ENCODE assay signal across 23 cellular contexts in genomic region chr3:37030573-37030972, GRCh38. TPM values are rescaled to one million over a fixed set of nuclear protein-coding genes. Genes with fewer than 3 reads are reported as not detected.
A peak's percentile ranks its signal among the peaks of the same experiment; 100 is the strongest.
DNase-seq lines count a peak whose midpoint lies in the region; ATAC-seq, FAIRE-seq and TF ChIP-seq lines count a peak whose summit lies in the region.
"Had no signal": no experiment of that assay in that cellular context is flagged by ENCODE, and none has a peak within 500 bp of the region (broad histone marks: within the 10 kb centered on the region; RNA-seq: fewer than 3 reads in every experiment).

No MANE protein-coding gene starts in this region.

- H3K36me3 ChIP-seq in heart left ventricle = peaks cover 0 to 92% (median 64%) of the 10 kb centered on the region in 9 donors
- no peaks in the 10 kb centered on the region for H3K36me3 ChIP-seq in prostate gland
- H3K36me3 ChIP-seq in tibial nerve = peaks cover 0 to 96% (median 0%) of the 10 kb centered on the region in 3 donors
- peaks cover 15% of the 10 kb centered on the region for H3K36me3 ChIP-seq in BE2C

- H3K4me1 ChIP-seq in heart left ventricle (peaks cover 0 to 71% (median 45%) of the 10 kb centered on the region in 12 donors), prostate gland (replicated peaks) (peaks cover 9% of the 10 kb centered on the region), tibial nerve (peaks cover 0 to 31% (median 0%) of the 10 kb centered on the region in 4 donors), BE2C (no peaks in the 10 kb centered on the region)
- H3K4me1 ChIP-seq: Caco-2, HAP-1 had no signal

- intact Hi-C loops in heart left ventricle (cut with DNase I) (no loop called here), left ventricle myocardium superior (cut with micrococcal nuclease) (no loop called here), dorsolateral prefrontal cortex (cut with DNase I) (no loop called here), prostate gland (cut with DNase I) (no loop called here)

- DNase-seq in heart left ventricle (peak in 1 of 5 donors; percentile 47), left ventricle myocardium superior (no peak), dorsolateral prefrontal cortex (no peak), prostate gland (ENCODE audit: low spot score) (no peak), tibial nerve (ENCODE audit: low spot score in 2 of 2) (no peak), activated T-cell treated with anti-CD3 and anti-CD28 coated beads for 4 hours (no peak), BE2C (no peak), HTR-8/SVneo (ENCODE audit: insufficient read length, low spot score) (no peak)
- DNase-seq: activated CD4-positive, alpha-beta T cell treated with anti-CD3 and anti-CD28 coated beads for 1 hour; activated naive CD4-positive, alpha-beta T cell treated with anti-CD3 and anti-CD28 coated beads, Interleukin-2, amount 50 U/mL, for 16 hours; Caco-2; central memory CD4-positive, alpha-beta T cell; DMS79 treated with DMSO at 0.1 percent for 48 hours; KBM-7; NCI-H1436 treated with DMSO at 0.1 percent for 48 hours; NCI-H510A treated with DMSO at 0.1 percent for 48 hours; trophoblast cell had no signal

- H3K9me3 ChIP-seq in heart left ventricle (peaks cover 0 to 4% (median 0%) of the 10 kb centered on the region in 12 donors), prostate gland (no peaks in the 10 kb centered on the region), tibial nerve (no peaks in the 10 kb centered on the region), BE2C (no peaks in the 10 kb centered on the region)
- H3K9me3 ChIP-seq: Caco-2, HAP-1 had no signal

- no peaks in the 10 kb centered on the region for H3K27me3 ChIP-seq in heart left ventricle
- no peaks in the 10 kb centered on the region for H3K27me3 ChIP-seq in dorsolateral prefrontal cortex
- no peaks in the 10 kb centered on the region for H3K27me3 ChIP-seq in prostate gland (replicated peaks; ENCODE audit: insufficient read depth)
- no peaks in the 10 kb centered on the region for H3K27me3 ChIP-seq in tibial nerve
- no peaks in the 10 kb centered on the region for H3K27me3 ChIP-seq in BE2C

- no peak for TF ChIP-seq POLR2A in heart left ventricle (IDR thresholded peaks at IDR 0.05)
- TF ChIP-seq POLR2A in prostate gland (IDR thresholded peaks at IDR 0.05) = no peak
- no peak for TF ChIP-seq POLR2A in tibial nerve (IDR thresholded peaks at IDR 0.05)

- H3K4me3 ChIP-seq in heart left ventricle (no peak overlapping the region), dorsolateral prefrontal cortex (no peak overlapping the region), prostate gland (no peak overlapping the region), tibial nerve (no peak overlapping the region), BE2C (ENCODE audit: low read depth, low read length) (no peak overlapping the region)
- H3K4me3 ChIP-seq: GM12878, HAP-1 had no signal

- FAIRE-seq in HTR-8/SVneo (lab: Jason Lieb, UNC) = no peak
- FAIRE-seq: A204.1, GM12878 had no signal

- TF ChIP-seq EP300 in tibial nerve (IDR thresholded peaks at IDR 0.05) = no peak

- 31 to 54% (median 36%) methylated on average over 3 of the region's 3 CpGs for whole genome bisulfite sequencing in heart left ventricle, 4 donors
- 14% methylated on average over 3 of the region's 3 CpGs for WGBS in prostate gland
- 54 to 65% methylated on average over 3 of the region's 3 CpGs for WGBS in tibial nerve, 2 donors

- peak overlapping the region; percentile 27 to 87 (median 71) for H3K27ac ChIP-seq in heart left ventricle
- peak overlapping the region in 44 of 59 donors; percentile 7 to 84 (median 62) for H3K27ac ChIP-seq in dorsolateral prefrontal cortex
- peak overlapping the region; percentile 57 to 83 for H3K27ac ChIP-seq in prostate gland
- H3K27ac ChIP-seq in tibial nerve = peak overlapping the region in 3 of 4 donors; percentile 1 to 25 (median 13)

- TF ChIP-seq CTCF in heart left ventricle (IDR thresholded peaks at IDR 0.05) (no peak), dorsolateral prefrontal cortex (IDR thresholded peaks at IDR 0.05 in 54 of 56, conservative IDR thresholded peaks at IDR 0.05 in 2 of 56; ENCODE audit: low read depth in 1 of 56, partially characterized antibody in 56 of 56) (no peak), prostate gland (IDR thresholded peaks at IDR 0.05) (no peak), tibial nerve (IDR thresholded peaks at IDR 0.05) (no peak), BE2C (IDR thresholded peaks at IDR 0.05; ENCODE audit: low read depth, low read length) (no peak)

- peak in 1 of 4 donors; percentile 51 for ATAC-seq in heart left ventricle
- no peak for ATAC-seq in left ventricle myocardium superior
- ATAC-seq: esophagus mucosa; GM12878; natural killer cell treated with Interleukin-12 subunit alpha and Interleukin-12 subunit beta and Interleukin-15 and Interleukin-18, amount 100 ng/mL, for 72 hours; stimulated activated memory B cell treated with anti-CD40 and anti-IgM and Interleukin-4, amounts not matched to agents 10 μg/mL and 1 μg/mL and 100 μg/mL, for 72 hours had no signal

RNA-seq across cellular contexts. Expression of gene MLH1, which starts 37.3 kb away (rescaled TPM):
- 10 to 100 TPM; 44.5 to 58.4 (median 50.4) TPM for total RNA-seq in heart left ventricle
- 10 to 100 TPM; 26.0 to 32.8 TPM for polyA plus RNA-seq in heart left ventricle
- total RNA-seq in left ventricle myocardium superior = 38.8 TPM
- 10 to 100 TPM; 21.0 to 55.1 (median 30.6) TPM for total RNA-seq in dorsolateral prefrontal cortex
- 10 to 100 TPM; 49.5 to 50.3 TPM for total RNA-seq in prostate gland
- total RNA-seq in tibial nerve = 10 to 100 TPM; 28.8 to 57.2 (median 40.9) TPM
- 17.8 TPM for polyA plus RNA-seq in BE2C (2012; ENCODE audit: insufficient read depth, insufficient read length, low read depth)

RNA-seq across cellular contexts. Expression of gene EPM2AIP1, which starts 37.6 kb away (rescaled TPM):
- total RNA-seq in heart left ventricle (10 to 100 TPM in 8 of 9 donors, 1 to 10 TPM in 1; 9.1 to 43.7 (median 24.4) TPM), left ventricle myocardium superior (19.1 TPM), dorsolateral prefrontal cortex (10 to 100 TPM; 17.7 to 59.5 (median 45.5) TPM), prostate gland (10 to 100 TPM; 13.8 to 14.2 TPM), tibial nerve (10 to 100 TPM in 3 of 4 donors, 1 to 10 TPM in 1; 9.9 to 18.4 (median 14.8) TPM)
- polyA plus RNA-seq in heart left ventricle = 10 to 100 TPM in 1 of 2 donors, 1 to 10 TPM in 1; 7.4 to 10.8 TPM
- polyA plus RNA-seq in BE2C (2012; ENCODE audit: insufficient read depth, insufficient read length, low read depth) = 11.5 TPM

Comparison
In these comparisons a context has a peak if more than half of its experiments do, and no peak if none do; other contexts are left out.
1. H3K27ac ChIP-seq: peak in every context shown above with its lines; median percentile 71 in heart left ventricle; 70 in prostate gland; 62 in dorsolateral prefrontal cortex; 13 in tibial nerve.